In the genomic region with DNA sequence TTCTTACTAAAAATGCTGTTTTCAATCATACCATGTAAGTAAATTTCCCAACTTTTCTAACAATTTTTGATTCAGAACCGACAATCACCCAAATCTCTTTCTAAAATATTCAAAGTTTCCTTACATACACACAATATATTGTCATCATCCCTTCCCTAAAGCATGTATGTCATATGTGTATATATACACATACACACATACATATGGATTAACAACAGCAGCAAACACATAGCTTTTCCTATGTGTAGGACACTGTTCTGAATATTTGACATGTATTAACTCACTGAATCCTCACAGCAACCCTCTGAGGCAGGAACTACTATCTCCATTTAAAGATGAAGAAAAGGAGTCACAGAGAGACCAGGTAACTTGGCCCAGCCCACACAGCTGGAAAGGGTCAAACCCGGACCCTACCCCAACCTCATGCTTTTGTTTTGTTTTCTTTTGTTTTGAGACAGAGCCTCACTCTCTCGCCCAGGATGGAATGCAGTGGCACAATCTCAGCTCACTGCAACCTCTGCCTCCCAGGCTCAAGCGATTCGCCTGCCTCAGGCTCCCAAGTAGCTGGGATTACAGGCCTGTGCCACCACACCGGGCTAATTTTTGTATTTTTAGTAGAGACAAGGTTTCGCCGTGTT, we compare ENCODE assay signal across 23 cellular contexts. TPM values are rescaled to one million over a fixed set of nuclear protein-coding genes. Genes with fewer than 3 reads are reported as not detected.
DNase-seq lines count a peak whose midpoint lies in the region; ATAC-seq lines count a peak whose summit lies in the region.
"Had no signal": no experiment of that assay in that cellular context is flagged by ENCODE, and none has a peak within 500 bp of the region (broad histone marks: within the 10 kb centered on the region; RNA-seq: fewer than 3 reads in every experiment).

No MANE protein-coding gene starts in this region.

- no peaks in the 10 kb centered on the region for H3K9me3 ChIP-seq in effector memory CD4-positive, alpha-beta T cell (ENCODE audit: control insufficient read depth, low read length)
- H3K9me3 ChIP-seq: BLaER1 treated with 17β-estradiol and CSF1 and Interleukin-3, amounts not matched to agents 10 nM and 100 nM; esophagus muscularis mucosa; gastrocnemius medialis; tibial nerve had no signal

- peaks cover 45% of the 10 kb centered on the region for H3K36me3 Mint-ChIP-seq in activated T-cell treated with anti-CD3 and anti-CD28 coated beads, Interleukin-2, amount 50 U/mL, for 4 hours (ENCODE audit: insufficient read depth)
- H3K36me3 Mint-ChIP-seq in activated CD4-positive, alpha-beta memory T cell treated with anti-CD3 and anti-CD28 coated beads for 36 hours, result peaks cover 41% of the 10 kb centered on the region
- peaks cover 68% of the 10 kb centered on the region for H3K36me3 Mint-ChIP-seq in stimulated activated effector memory CD8-positive, alpha-beta T cell treated with anti-CD3 and anti-CD28 coated beads, Interleukin-12 subunit alpha, Interleukin-12 subunit beta, amount 100 ng/mL, for 72 hours
- H3K36me3 Mint-ChIP-seq in stimulated activated memory B cell treated with anti-CD40 and anti-IgM and Interleukin-4, amounts not matched to agents 10 μg/mL and 1 μg/mL and 100 μg/mL, for 72 hours, result peaks cover 15% of the 10 kb centered on the region

- H3K27ac Mint-ChIP-seq in activated CD4-positive, alpha-beta memory T cell treated with anti-CD3 and anti-CD28 coated beads for 36 hours, result peak overlapping the region; percentile 94
- H3K27ac Mint-ChIP-seq in stimulated activated effector memory CD8-positive, alpha-beta T cell treated with anti-CD3 and anti-CD28 coated beads, Interleukin-12 subunit alpha, Interleukin-12 subunit beta, amount 100 ng/mL, for 72 hours, result peak overlapping the region; percentile 83
- H3K27ac Mint-ChIP-seq in stimulated activated memory B cell treated with anti-CD40 and anti-IgM and Interleukin-4, amounts not matched to agents 10 μg/mL and 1 μg/mL and 100 μg/mL, for 72 hours, result no peak overlapping the region
- H3K27ac Mint-ChIP-seq: progenitor cell of endocrine pancreas had no signal

- peak overlapping the region; percentile 98 for H3K4me3 Mint-ChIP-seq in activated T-cell treated with anti-CD3 and anti-CD28 coated beads, Interleukin-2, amount 50 U/mL, for 4 hours
- peak overlapping the region; percentile 65 for H3K4me3 Mint-ChIP-seq in activated CD4-positive, alpha-beta memory T cell treated with anti-CD3 and anti-CD28 coated beads for 36 hours
- peak overlapping the region; percentile 97 for H3K4me3 Mint-ChIP-seq in stimulated activated effector memory CD8-positive, alpha-beta T cell treated with anti-CD3 and anti-CD28 coated beads, Interleukin-12 subunit alpha, Interleukin-12 subunit beta, amount 100 ng/mL, for 72 hours
- no peak overlapping the region for H3K4me3 Mint-ChIP-seq in stimulated activated memory B cell treated with anti-CD40 and anti-IgM and Interleukin-4, amounts not matched to agents 10 μg/mL and 1 μg/mL and 100 μg/mL, for 72 hours

- POLR2A ChIA-PET in activated CD4-positive, alpha-beta memory T cell treated with anti-CD3 and anti-CD28 coated beads for 36 hours (lab: Charles Lee), result interaction anchor here (0.7 to 5.5 kb wide), 9 partner anchors 14 to 103 kb away, joined by 3 to 27 read pairs (median 4); no protein-coding TSS in a partner anchor

- peaks cover 92% of the 10 kb centered on the region for H3K4me1 Mint-ChIP-seq in activated T-cell treated with anti-CD3 and anti-CD28 coated beads, Interleukin-2, amount 50 U/mL, for 4 hours (ENCODE audit: low read depth)
- peaks cover 92% of the 10 kb centered on the region for H3K4me1 Mint-ChIP-seq in activated CD4-positive, alpha-beta memory T cell treated with anti-CD3 and anti-CD28 coated beads for 36 hours (ENCODE audit: low read depth)
- H3K4me1 Mint-ChIP-seq in stimulated activated effector memory CD8-positive, alpha-beta T cell treated with anti-CD3 and anti-CD28 coated beads, Interleukin-12 subunit alpha, Interleukin-12 subunit beta, amount 100 ng/mL, for 72 hours, result peaks cover 89% of the 10 kb centered on the region
- H3K4me1 Mint-ChIP-seq in stimulated activated memory B cell treated with anti-CD40 and anti-IgM and Interleukin-4, amounts not matched to agents 10 μg/mL and 1 μg/mL and 100 μg/mL, for 72 hours, result peaks cover 42% of the 10 kb centered on the region

- no peaks in the 10 kb centered on the region for H3K27me3 Mint-ChIP-seq in activated T-cell treated with anti-CD3 and anti-CD28 coated beads, Interleukin-2, amount 50 U/mL, for 4 hours (ENCODE audit: low read depth)
- H3K27me3 Mint-ChIP-seq in activated CD4-positive, alpha-beta memory T cell treated with anti-CD3 and anti-CD28 coated beads for 36 hours, result no peaks in the 10 kb centered on the region
- H3K27me3 Mint-ChIP-seq in stimulated activated memory B cell treated with anti-CD40 and anti-IgM and Interleukin-4, amounts not matched to agents 10 μg/mL and 1 μg/mL and 100 μg/mL, for 72 hours, result no peaks in the 10 kb centered on the region
- H3K27me3 Mint-ChIP-seq: progenitor cell of endocrine pancreas had no signal

- peaks cover 9% of the 10 kb centered on the region for H3K36me3 ChIP-seq in effector memory CD4-positive, alpha-beta T cell (ENCODE audit: control insufficient read depth, insufficient read depth, low read length)
- H3K36me3 ChIP-seq: esophagus muscularis mucosa, gastrocnemius medialis, tibial nerve had no signal

- DNase-seq in activated T-cell treated with anti-CD3 and anti-CD28 coated beads, Interleukin-2, amount 50 U/mL, for 4 hours, result no peak
- DNase-seq in activated T-cell treated with anti-CD3 and anti-CD28 coated beads for 4 hours (no peak), cerebellar cortex (ENCODE audit: low spot score) (no peak)
- DNase-seq in activated CD4-positive, alpha-beta memory T cell treated with anti-CD3 and anti-CD28 coated beads for 36 hours, result peak; percentile 29
- DNase-seq in effector memory CD4-positive, alpha-beta T cell, result no peak
- peak in 1 of 2 donors; percentile 48 for DNase-seq in stimulated activated effector memory CD8-positive, alpha-beta T cell treated with anti-CD3 and anti-CD28 coated beads, Interleukin-12 subunit alpha, Interleukin-12 subunit beta, amount 100 ng/mL, for 72 hours (ENCODE audit: low spot score in 2 of 2)
- DNase-seq: ACHN; activated CD4-positive, alpha-beta T cell treated with anti-CD3 and anti-CD28 coated beads for 4 hours; aorta; cerebellar nuclear complex; effector CD4-positive, alpha-beta T cell; gastrocnemius medialis; midbrain; MM.1S; NCI-H69; stimulated activated CD4-positive, alpha-beta T cell treated with anti-CD3 and anti-CD28 coated beads, Interleukin-1b, Interleukin-23, amount 100 ng/mL, for 48 hours; stimulated activated naive CD4-positive, alpha-beta T cell treated with Interleukin-2 at 50 U/mL for 16 hours had no signal

- peaks cover 86% of the 10 kb centered on the region for H3K4me1 ChIP-seq in effector memory CD4-positive, alpha-beta T cell (ENCODE audit: control insufficient read depth, insufficient read depth, low read length, poor library complexity, severe bottlenecking)

- peak; percentile 42 for ATAC-seq in activated T-cell treated with anti-CD3 and anti-CD28 coated beads, Interleukin-2, amount 50 U/mL, for 4 hours
- ATAC-seq in stimulated activated effector memory CD8-positive, alpha-beta T cell treated with anti-CD3 and anti-CD28 coated beads, Interleukin-12 subunit alpha, Interleukin-12 subunit beta, amount 100 ng/mL, for 72 hours, result peak; percentile 5
- no peak for ATAC-seq in stimulated activated memory B cell treated with anti-CD40 and anti-IgM and Interleukin-4, amounts not matched to agents 10 μg/mL and 1 μg/mL and 100 μg/mL, for 72 hours
- no peak for ATAC-seq in GM19463 (IDR thresholded peaks at IDR 0.05; ENCODE audit: unreplicated experiment)
- ATAC-seq: gastrocnemius medialis had no signal

- no peaks in the 10 kb centered on the region for H3K27me3 ChIP-seq in effector memory CD4-positive, alpha-beta T cell (replicated peaks; ENCODE audit: control insufficient read depth, insufficient read depth, low read length, poor library complexity, severe bottlenecking)
- H3K27me3 ChIP-seq: BLaER1 treated with 17β-estradiol and CSF1 and Interleukin-3, amounts not matched to agents 10 nM and 100 nM; esophagus muscularis mucosa; tibial nerve had no signal

- H3K27ac ChIP-seq in effector memory CD4-positive, alpha-beta T cell (ENCODE audit: insufficient read depth, low read length, poor library complexity, severe bottlenecking), result peak overlapping the region; percentile 9
- H3K27ac ChIP-seq: BLaER1 treated with 17β-estradiol and CSF1 and Interleukin-3, amounts not matched to agents 10 nM and 100 nM; esophagus muscularis mucosa; gastrocnemius medialis had no signal

- H3K9me3 Mint-ChIP-seq in activated T-cell treated with anti-CD3 and anti-CD28 coated beads, Interleukin-2, amount 50 U/mL, for 4 hours, result no peaks in the 10 kb centered on the region
- no peaks in the 10 kb centered on the region for H3K9me3 Mint-ChIP-seq in activated CD4-positive, alpha-beta memory T cell treated with anti-CD3 and anti-CD28 coated beads for 36 hours
- H3K9me3 Mint-ChIP-seq in stimulated activated effector memory CD8-positive, alpha-beta T cell treated with anti-CD3 and anti-CD28 coated beads, Interleukin-12 subunit alpha, Interleukin-12 subunit beta, amount 100 ng/mL, for 72 hours, result no peaks in the 10 kb centered on the region
- no peaks in the 10 kb centered on the region for H3K9me3 Mint-ChIP-seq in stimulated activated memory B cell treated with anti-CD40 and anti-IgM and Interleukin-4, amounts not matched to agents 10 μg/mL and 1 μg/mL and 100 μg/mL, for 72 hours

- H3K4me3 ChIP-seq in effector memory CD4-positive, alpha-beta T cell (ENCODE audit: insufficient read depth, low read depth, low read length, poor library complexity, severe bottlenecking), result no peak overlapping the region
- H3K4me3 ChIP-seq: BLaER1 treated with 17β-estradiol and CSF1 and Interleukin-3, amounts not matched to agents 10 nM and 100 nM; esophagus muscularis mucosa; gastrocnemius medialis; tibial nerve had no signal

- CTCF ChIA-PET in activated CD4-positive, alpha-beta memory T cell treated with anti-CD3 and anti-CD28 coated beads for 36 hours (lab: Charles Lee), result interaction anchor here (1.2 to 1.6 kb wide), 3 partner anchors 21 to 177 kb away, joined by 3 read pairs; no protein-coding TSS in a partner anchor

- intact Hi-C loops in activated CD4-positive, alpha-beta memory T cell treated with anti-CD3 and anti-CD28 coated beads for 36 hours (cut with micrococcal nuclease), result loop anchor here (1.0 kb wide), 4 partner anchors 9 to 107 kb away; no protein-coding TSS in a partner anchor

RNA-seq across cellular contexts. Expression of a gene that starts 7.2 kb away (rescaled TPM):
- 100 to 1,000 TPM; 481 to 505 (median 485) TPM for total RNA-seq in activated T-cell treated with anti-CD3 and anti-CD28 coated beads, Interleukin-2, amount 50 U/mL, for 4 hours
- total RNA-seq in activated CD4-positive, alpha-beta memory T cell treated with anti-CD3 and anti-CD28 coated beads for 36 hours, result 100 to 1,000 TPM; 353 to 365 TPM

Comparison
In these comparisons a context has a peak if more than half of its experiments do, and no peak if none do; other contexts are left out.
1. ATAC-seq: peak in activated T-cell treated with anti-CD3 and anti-CD28 coated beads, Interleukin-2, amount 50 U/mL, for 4 hours (2 of 2) and stimulated activated effector memory CD8-positive, alpha-beta T cell treated with anti-CD3 and anti-CD28 coated beads, Interleukin-12 subunit alpha, Interleukin-12 subunit beta, amount 100 ng/mL, for 72 hours (single experiment); none in stimulated activated memory B cell treated with anti-CD40 and anti-IgM and Interleukin-4, amounts not matched to agents 10 μg/mL and 1 μg/mL and 100 μg/mL, for 72 hours (single experiment) and GM19463 (single experiment).